In genomic region chr15:68277605-68278344, GRCh38 we compare ENCODE assay signal across 8 cellular contexts. TPM values are rescaled to one million over a fixed set of nuclear protein-coding genes. Genes with fewer than 3 reads are reported as not detected.
DNase-seq lines count a peak whose midpoint lies in the region; ATAC-seq and TF ChIP-seq lines count a peak whose summit lies in the region.

FEM1B (plus strand) TSS chr15:68277745; CDS start chr15:68278418, 673 bp downstream.

- H3K4me3 ChIP-seq in mucosa of stomach (ENCODE audit: low read length) = peak within 1 kb of the TSS; percentile 58

- H3K27me3 ChIP-seq in mucosa of stomach (ENCODE audit: control insufficient read depth, insufficient read depth, low read length) = no peaks in the 10 kb centered on the region

- peaks cover 43% of the 10 kb centered on the region for H3K36me3 Mint-ChIP-seq in activated T-cell treated with anti-CD3 and anti-CD28 coated beads, Interleukin-2, amount 50 U/mL, for 24 hours (ENCODE audit: low read depth)

- H3K4me1 ChIP-seq in mucosa of stomach (ENCODE audit: control insufficient read depth, insufficient read depth, low read length) = peaks cover 25% of the 10 kb centered on the region

- peak within 1 kb of the TSS; percentile 97 for H3K9ac ChIP-seq in mucosa of stomach (ENCODE audit: low read length)

- H3K27me3 Mint-ChIP-seq in activated T-cell treated with anti-CD3 and anti-CD28 coated beads, Interleukin-2, amount 50 U/mL, for 24 hours = no peaks in the 10 kb centered on the region

- peak within 1 kb of the TSS; percentile 99 for H3K27ac Mint-ChIP-seq in activated T-cell treated with anti-CD3 and anti-CD28 coated beads, Interleukin-2, amount 50 U/mL, for 24 hours

- H3K4me1 Mint-ChIP-seq in activated T-cell treated with anti-CD3 and anti-CD28 coated beads, Interleukin-2, amount 50 U/mL, for 24 hours (ENCODE audit: low read depth) = peaks cover 53% of the 10 kb centered on the region

- no peaks in the 10 kb centered on the region for H3K9me3 ChIP-seq in mucosa of stomach (ENCODE audit: control insufficient read depth, low read length)

- peak; percentile 81 for ATAC-seq in GM21723 (IDR thresholded peaks at IDR 0.05; ENCODE audit: unreplicated experiment)

- H3K9me3 Mint-ChIP-seq in activated T-cell treated with anti-CD3 and anti-CD28 coated beads, Interleukin-2, amount 50 U/mL, for 24 hours = no peaks in the 10 kb centered on the region

- DNase-seq in DMS53 (lab: John Stamatoyannopoulos, UW) = peak; percentile 94
- DNase-seq in KG1 (lab: John Stamatoyannopoulos, UW) = peak; percentile 90
- peak; percentile 94 for DNase-seq in activated T-cell treated with anti-CD3 and anti-CD28 coated beads, Interleukin-2, amount 50 U/mL, for 24 hours
- DNase-seq in erythroblast (lab: John Stamatoyannopoulos, UW) = peak; percentile 96 to 97
- DNase-seq in stimulated activated CD8-positive, alpha-beta memory T cell treated with anti-CD3 and anti-CD28 coated beads, Interleukin-7, amount 100 ng/mL, for 1 hour (ENCODE audit: low read depth in 2 of 2) = peak; percentile 72 to 74

- H3K36me3 ChIP-seq in mucosa of stomach (ENCODE audit: control insufficient read depth, insufficient read depth, low read length) = no peaks in the 10 kb centered on the region

- H3K4me3 Mint-ChIP-seq in activated T-cell treated with anti-CD3 and anti-CD28 coated beads, Interleukin-2, amount 50 U/mL, for 24 hours = peak within 1 kb of the TSS; percentile 95

- peak; percentile 81 for TF ChIP-seq POLR2A in erythroblast (IDR thresholded peaks at IDR 0.05; ENCODE audit: low read length)

TF ChIP-seq in PFSK-1, 5 proteins besides CTCF, POLR2A, EP300 and RAD21:
- TF ChIP-seq FOXP2 (optimal IDR thresholded peaks at IDR 0.05; ENCODE audit: borderline replicate concordance, extremely low read depth, extremely low read length, insufficient read depth) (no peak), TAF1 (IDR thresholded peaks at IDR 0.05; ENCODE audit: borderline replicate concordance, insufficient read depth, low read length) (peak; percentile 93), POLR2AphosphoS5 (IDR thresholded peaks at IDR 0.05; ENCODE audit: low read depth, low read length) (peak; percentile 87), REST (IDR thresholded peaks at IDR 0.05; ENCODE audit: insufficient read depth in 1 of 2, low read depth in 2 of 2, low read length in 2 of 2) (peak; percentile 52 to 66; a peak in 2 of 4 replicates)

RNA-seq across cellular contexts. Expression of gene FEM1B, which starts in this region (rescaled TPM):
- polyA plus RNA-seq in PFSK-1 (2012; ENCODE audit: insufficient read length, low read depth) = 43.3 TPM

Comparison
In these comparisons a context has a peak if more than half of its experiments do, and no peak if none do; other contexts are left out.
1. Peak in every context shown above with its lines: DNase-seq, ATAC-seq and H3K4me3 ChIP-seq.